Comparison of ENCODE assay signal across 1 cellular context in genomic region chr2:73227086-73227485, GRCh38.
TF ChIP-seq lines count a peak whose summit lies in the region.

No MANE protein-coding gene starts in this region.

TF ChIP-seq in GM12878, 131 proteins besides CTCF, POLR2A, EP300 and RAD21:
- TF ChIP-seq SMAD1 (IDR thresholded peaks at IDR 0.05; ENCODE audit: low read depth, partially characterized antibody): no peak
- TF ChIP-seq POU2F2 (IDR thresholded peaks at IDR 0.05; ENCODE audit: borderline replicate concordance, low read depth, low read length): no peak
- no peak for TF ChIP-seq BRCA1 (IDR thresholded peaks at IDR 0.05; ENCODE audit: low read depth, low read length)
- no peak for TF ChIP-seq PRDM15 (CRISPR knock-in tag; IDR thresholded peaks at IDR 0.05)
- TF ChIP-seq USF1 (IDR thresholded peaks at IDR 0.05; ENCODE audit: borderline replicate concordance, extremely low read length, insufficient read depth, low read depth, low read length): no peak
- no peak for TF ChIP-seq ELK1 (IDR thresholded peaks at IDR 0.05; ENCODE audit: low read depth, low read length)
- TF ChIP-seq HDAC6 (IDR thresholded peaks at IDR 0.05; ENCODE audit: unreplicated experiment): no peak
- TF ChIP-seq SMARCA5 (IDR thresholded peaks at IDR 0.05): no peak
- no peak for TF ChIP-seq NFYA (IDR thresholded peaks at IDR 0.05; ENCODE audit: borderline replicate concordance, low read depth, low read length)
- TF ChIP-seq CBX3 (IDR thresholded peaks at IDR 0.05; ENCODE audit: borderline replicate concordance, low read depth): no peak
- no peak for TF ChIP-seq TCF7 (IDR thresholded peaks at IDR 0.05; ENCODE audit: borderline replicate concordance)
- no peak for TF ChIP-seq ZBTB11 (CRISPR knock-in tag; IDR thresholded peaks at IDR 0.05)
- no peak for TF ChIP-seq SMC3 (IDR thresholded peaks at IDR 0.05; ENCODE audit: borderline replicate concordance, low read length)
- TF ChIP-seq CEBPB (IDR thresholded peaks at IDR 0.05; ENCODE audit: borderline replicate concordance in 1 of 2, low read depth in 2 of 2, low read length in 2 of 2): no peak
- TF ChIP-seq MLLT1 (IDR thresholded peaks at IDR 0.05): no peak
- TF ChIP-seq KLF5 (IDR thresholded peaks at IDR 0.05; ENCODE audit: partially characterized antibody): no peak
- TF ChIP-seq ATF7 (IDR thresholded peaks at IDR 0.05; ENCODE audit: low read depth): no peak
- no peak for TF ChIP-seq ETV6 (conservative IDR thresholded peaks at IDR 0.05 in 1 of 2, IDR thresholded peaks at IDR 0.05 in 1 of 2; ENCODE audit: borderline replicate concordance in 1 of 2, low read depth in 1 of 2)
- no peak for TF ChIP-seq E2F4 (IDR thresholded peaks at IDR 0.05; ENCODE audit: low read depth, low read length)
TF ChIP-seq in GM12878: peak in this region for 0.
